2 cellular contexts compared by ENCODE assay signal in genomic region chr12:31818623-31819268, GRCh38.
TF ChIP-seq lines count a peak whose summit lies in the region.

No MANE protein-coding gene starts in this region.

TF ChIP-seq in IMR-90, 13 proteins besides CTCF, POLR2A, EP300 and RAD21:
- no peak for TF ChIP-seq RFX5 (IDR thresholded peaks at IDR 0.05; ENCODE audit: low read depth, low read length)
- TF ChIP-seq RCOR1 (IDR thresholded peaks at IDR 0.05; ENCODE audit: insufficient replicate concordance, low read length): no peak
- peak; percentile 55; the same call in 1 of the 2 replicates for TF ChIP-seq MAFK (IDR thresholded peaks at IDR 0.05; ENCODE audit: low read depth, low read length)
- no peak for TF ChIP-seq MXI1 (IDR thresholded peaks at IDR 0.05; ENCODE audit: borderline replicate concordance, low read depth, low read length)
- no peak for TF ChIP-seq SMC3 (IDR thresholded peaks at IDR 0.05; ENCODE audit: low read depth, low read length)
- TF ChIP-seq NFE2L2 (IDR thresholded peaks at IDR 0.05; ENCODE audit: low read depth, low read length): no peak
- TF ChIP-seq CEBPB (IDR thresholded peaks at IDR 0.05; ENCODE audit: low read depth, low read length): no peak

TF ChIP-seq in endothelial cell of umbilical vein, 7 proteins besides CTCF, POLR2A, EP300 and RAD21:
- no peak for TF ChIP-seq MAX (IDR thresholded peaks at IDR 0.05; ENCODE audit: insufficient read depth, insufficient read length)
- TF ChIP-seq JUN (IDR thresholded peaks at IDR 0.05; ENCODE audit: borderline replicate concordance, insufficient read depth, insufficient read length, low read depth): no peak
- no peak for TF ChIP-seq MYC (IDR thresholded peaks at IDR 0.05; ENCODE audit: low read depth, low read length)
- no peak for TF ChIP-seq FOS (IDR thresholded peaks at IDR 0.05; ENCODE audit: borderline replicate concordance, insufficient read depth, low read length)
- TF ChIP-seq GATA2 (IDR thresholded peaks at IDR 0.05; ENCODE audit: insufficient read depth, insufficient read length, low read depth, low read length): no peak
- no peak for TF ChIP-seq POLR2AphosphoS5 (IDR thresholded peaks at IDR 0.05; ENCODE audit: insufficient read depth, low read depth, low read length)
- TF ChIP-seq EZH2 (IDR thresholded peaks at IDR 0.05; ENCODE audit: borderline replicate concordance, low read depth, low read length, severe bottlenecking): no peak
